8 cellular contexts compared by ENCODE assay signal in genomic region chr12:122979908-122980191, GRCh38. TPM values are rescaled to one million over a fixed set of nuclear protein-coding genes. Genes with fewer than 3 reads are reported as not detected.
DNase-seq lines count a peak whose midpoint lies in the region; ATAC-seq and TF ChIP-seq lines count a peak whose summit lies in the region.

No MANE protein-coding gene starts in this region.

- H3K4me3 ChIP-seq in ascending aorta (peak overlapping the region; percentile 95), lung (peak overlapping the region; percentile 87)

- H3K27me3 Mint-ChIP-seq in stimulated activated naive CD8-positive, alpha-beta T cell treated with anti-CD3 and anti-CD28 coated beads, Interleukin-15, Interleukin-2, amounts not matched to agents 100 ng/mL and 50 ng/mL, for 24 hours = no peaks in the 10 kb centered on the region

- intact Hi-C loops in ascending aorta (cut with DNase I) = loop anchor here (10.0 kb wide), 1 partner anchor 715 kb away; the partner anchor contains the start of gene VPS33A

- DNase-seq in stimulated activated naive CD8-positive, alpha-beta T cell treated with anti-CD3 and anti-CD28 coated beads, Interleukin-15, Interleukin-2, amounts not matched to agents 100 U/mL and 50 U/mL, for 24 hours = no peak
- no peak for DNase-seq in ascending aorta (ENCODE audit: low spot score in 2 of 2)
- no peak for DNase-seq in lung (ENCODE audit: low spot score)
- no peak for DNase-seq in CD1c-positive myeloid dendritic cell (ENCODE audit: extremely low spot score)
- DNase-seq in anterior cingulate cortex (lab: John Stamatoyannopoulos, UW) = no peak
- no peak for DNase-seq in cerebellum (ENCODE audit: low spot score)

- peaks cover 0 to 15% of the 10 kb centered on the region in 2 donors for H3K36me3 ChIP-seq in ascending aorta
- peaks cover 0 to 25% of the 10 kb centered on the region in 2 donors for H3K36me3 ChIP-seq in lung (ENCODE audit: control insufficient read depth in 2 of 2, insufficient read depth in 2 of 2, low read length in 2 of 2)

- H3K4me1 ChIP-seq in ascending aorta = peaks cover 35 to 68% of the 10 kb centered on the region in 2 donors
- peaks cover 3 to 50% of the 10 kb centered on the region in 2 donors for H3K4me1 ChIP-seq in lung (ENCODE audit: control insufficient read depth in 2 of 2, insufficient read depth in 2 of 2, low read length in 2 of 2)

- TF ChIP-seq CTCF in ascending aorta (IDR thresholded peaks at IDR 0.05) (no peak), lung (IDR thresholded peaks at IDR 0.05; ENCODE audit: control extremely low read depth, extremely low read depth) (no peak)

- peak overlapping the region; percentile 93 to 95 for H3K27ac ChIP-seq in ascending aorta
- peak overlapping the region; percentile 92 to 94 for H3K27ac ChIP-seq in lung (ENCODE audit: low read depth in 1 of 2, low read length in 1 of 2)

- no peaks in the 10 kb centered on the region for H3K9me3 ChIP-seq in ascending aorta
- H3K9me3 ChIP-seq in lung (ENCODE audit: control insufficient read depth in 2 of 2, insufficient read depth in 1 of 2, low read length in 1 of 2) = no peaks in the 10 kb centered on the region

- H3K27ac Mint-ChIP-seq in stimulated activated naive CD8-positive, alpha-beta T cell treated with anti-CD3 and anti-CD28 coated beads, Interleukin-15, Interleukin-2, amounts not matched to agents 100 ng/mL and 50 ng/mL, for 24 hours = peak overlapping the region; percentile 89

- peak overlapping the region; percentile 86 for H3K4me3 Mint-ChIP-seq in stimulated activated naive CD8-positive, alpha-beta T cell treated with anti-CD3 and anti-CD28 coated beads, Interleukin-15, Interleukin-2, amounts not matched to agents 100 ng/mL and 50 ng/mL, for 24 hours

- no peaks in the 10 kb centered on the region for H3K9me3 Mint-ChIP-seq in stimulated activated naive CD8-positive, alpha-beta T cell treated with anti-CD3 and anti-CD28 coated beads, Interleukin-15, Interleukin-2, amounts not matched to agents 100 ng/mL and 50 ng/mL, for 24 hours

- WGBS in lung, 2 donors = 3 to 11% methylated on average over 7 of the region's 7 CpGs

- H3K27me3 ChIP-seq in ascending aorta (no peaks in the 10 kb centered on the region), lung (ENCODE audit: control insufficient read depth, insufficient read depth) (no peaks in the 10 kb centered on the region)

- no peak for ATAC-seq in stimulated activated naive CD8-positive, alpha-beta T cell treated with anti-CD3 and anti-CD28 coated beads, Interleukin-15, Interleukin-2, amounts not matched to agents 100 U/mL and 50 U/mL, for 24 hours
- ATAC-seq in lung (ENCODE audit: insufficient read depth, low FRiP score) (no peak), GM19023 (IDR thresholded peaks at IDR 0.05; ENCODE audit: unreplicated experiment) (no peak)

- H3K4me1 Mint-ChIP-seq in stimulated activated naive CD8-positive, alpha-beta T cell treated with anti-CD3 and anti-CD28 coated beads, Interleukin-15, Interleukin-2, amounts not matched to agents 100 ng/mL and 50 ng/mL, for 24 hours (ENCODE audit: low read depth) = peaks cover 60% of the 10 kb centered on the region

- H3K36me3 Mint-ChIP-seq in stimulated activated naive CD8-positive, alpha-beta T cell treated with anti-CD3 and anti-CD28 coated beads, Interleukin-15, Interleukin-2, amounts not matched to agents 100 ng/mL and 50 ng/mL, for 24 hours (ENCODE audit: low read depth) = peaks cover 15% of the 10 kb centered on the region

RNA-seq across cellular contexts. Expression of gene ARL6IP4, which starts 0.6 kb away (rescaled TPM):
- 197 TPM for total RNA-seq in ascending aorta
- total RNA-seq in lung = 100 to 1,000 TPM in 1 of 2 donors, 10 to 100 TPM in 1; 83.6 to 186 TPM
- 100 to 1,000 TPM; 197 to 354 TPM for polyA plus RNA-seq in lung
- 19.2 TPM for total RNA-seq in cerebellum

RNA-seq across cellular contexts. Expression of gene OGFOD2, which starts 4.8 kb away (rescaled TPM):
- total RNA-seq in ascending aorta (19.6 TPM), lung (10 to 100 TPM; 11.4 to 30.1 TPM), cerebellum (5.0 TPM)
- 10 to 100 TPM; 17.3 to 19.7 TPM for polyA plus RNA-seq in lung

RNA-seq across cellular contexts. Expression of gene ABCB9, which starts 13.6 kb away (rescaled TPM):
- total RNA-seq in ascending aorta (19.6 TPM), lung (1 to 10 TPM; 6.7 to 7.5 TPM), cerebellum (19.1 TPM)
- 1 to 10 TPM; 2.7 to 2.9 TPM for polyA plus RNA-seq in lung
